25 cellular contexts compared by ENCODE assay signal in genomic region chr20:50786703-50787102, GRCh38. TPM values are rescaled to one million over a fixed set of nuclear protein-coding genes. Genes with fewer than 3 reads are reported as not detected.
DNase-seq lines count a peak whose midpoint lies in the region; ATAC-seq and TF ChIP-seq lines count a peak whose summit lies in the region.
"Had no signal": no experiment of that assay in that cellular context is flagged by ENCODE, and none has a peak within 500 bp of the region (broad histone marks: within the 10 kb centered on the region; RNA-seq: fewer than 3 reads in every experiment).

No MANE protein-coding gene starts in this region.

- no peak overlapping the region for H2BK15ac ChIP-seq in neuronal stem cell (ENCODE audit: low read length)

- H3K4me3 Mint-ChIP-seq in endodermal cell = no peak overlapping the region
- H3K4me3 Mint-ChIP-seq: GM23338, HFFc6 had no signal

- H4K8ac ChIP-seq in neuronal stem cell (ENCODE audit: low read depth, low read length) = no peak overlapping the region

- H3K36me3 Mint-ChIP-seq in endodermal cell (ENCODE audit: low read depth) = no peaks in the 10 kb centered on the region
- H3K36me3 Mint-ChIP-seq: CD4-positive, CD25-positive, alpha-beta regulatory T cell had no signal

- no peak overlapping the region for H2AFZ ChIP-seq in neuronal stem cell (ENCODE audit: low read length)

- H3K4me2 ChIP-seq in neuronal stem cell (ENCODE audit: insufficient read depth, low read length, poor library complexity, severe bottlenecking) = no peak overlapping the region
- H3K4me2 ChIP-seq: GM23338 had no signal

- ATAC-seq in GM21526 (IDR thresholded peaks at IDR 0.05; ENCODE audit: low FRiP score, unreplicated experiment) = no peak
- ATAC-seq: GM23338 had no signal

- no peaks in the 10 kb centered on the region for H3K79me1 ChIP-seq in neuronal stem cell (ENCODE audit: low read depth, low read length)

- no peaks in the 10 kb centered on the region for H3K27me3 ChIP-seq in endodermal cell (ENCODE audit: control insufficient read depth, insufficient read depth, low read length, poor library complexity, severe bottlenecking)
- H3K27me3 ChIP-seq in neuronal stem cell (ENCODE audit: control insufficient read depth in 3 of 3, insufficient read depth in 3 of 3, low read depth in 1 of 3, low read length in 3 of 3) = peaks cover 0 to 2% (median 0%) of the 10 kb centered on the region in 3 experiments
- H3K27me3 ChIP-seq: BLaER1, Peyer's patch had no signal

- no peak overlapping the region for H2BK5ac ChIP-seq in neuronal stem cell (ENCODE audit: low read length)

- peaks cover 9% of the 10 kb centered on the region for H3K4me1 Mint-ChIP-seq in endodermal cell

- H2AK5ac ChIP-seq in neuronal stem cell (ENCODE audit: low read depth, low read length) = no peak overlapping the region

- H3K27ac Mint-ChIP-seq in endodermal cell = no peak overlapping the region
- H3K27ac Mint-ChIP-seq: GM23338, HFFc6 had no signal

- H3K4ac ChIP-seq in neuronal stem cell (ENCODE audit: low read length) = no peak overlapping the region

- WGBS in endodermal cell (ENCODE audit: insufficient coverage in 1 of 2, insufficient read length in 1 of 2), 2 experiments = 92 to 94% methylated on average over 7 to 9 of the region's 9 CpGs
- no CpG with 5 or more reads among the region's 9 CpGs for WGBS in neuronal stem cell (ENCODE audit: extremely low coverage in 2 of 2, insufficient read length in 2 of 2, insufficient replicate concordance in 1 of 2), 2 donors

- peak; percentile 30 for DNase-seq in activated effector memory CD4-positive, alpha-beta T cell treated with anti-CD3 and anti-CD28 coated beads, Interleukin-2, amount 50 U/mL, for 16 hours
- no peak for DNase-seq in activated effector memory CD4-positive, alpha-beta T cell treated with Interleukin-2 at 50 U/mL for 16 hours
- DNase-seq in endodermal cell (peak; percentile 13), neuronal stem cell (ENCODE audit: low spot score) (no peak), SKM-1 (lab: John Stamatoyannopoulos, UW; ENCODE audit: unreplicated experiment) (no peak), NCI-H1930 (lab: John Stamatoyannopoulos, UW) (no peak)
- DNase-seq in activated CD4-positive, alpha-beta T cell treated with anti-CD3 and anti-CD28 coated beads for 4 hours = no peak
- DNase-seq: CD4-positive, CD25-positive, alpha-beta regulatory T cell; HFFc6; IMR-90; KG1; MG63; NCI-H2081 treated with DMSO at 0.1 percent for 48 hours; NCI-H2171; NCI-H226; NCI-H510A; NCI-H69; Peyer's patch; SIG-M5 had no signal

- H3K36me3 ChIP-seq in endodermal cell (ENCODE audit: control insufficient read depth, insufficient read depth, low read length) (no peaks in the 10 kb centered on the region), neuronal stem cell (replicated peaks in 1 of 2; ENCODE audit: control insufficient read depth in 2 of 2, insufficient read depth in 2 of 2, low read length in 2 of 2) (no peaks in the 10 kb centered on the region)
- H3K36me3 ChIP-seq: BLaER1, HAP-1, MG63, Peyer's patch had no signal

- H3K27ac ChIP-seq in endodermal cell (ENCODE audit: low read depth, low read length) = no peak overlapping the region
- no peak overlapping the region for H3K27ac ChIP-seq in neuronal stem cell (replicated peaks; ENCODE audit: low read length)
- H3K27ac ChIP-seq: 22Rv1, BLaER1, Peyer's patch had no signal

- H3K4me3 ChIP-seq in endodermal cell (ENCODE audit: low read length) = no peak overlapping the region
- H3K4me3 ChIP-seq in neuronal stem cell (ENCODE audit: low read length in 2 of 2) = no peak overlapping the region
- H3K4me3 ChIP-seq: BLaER1, GM23338, HAP-1, MG63, Peyer's patch, SK-N-MC had no signal

- no peak for TF ChIP-seq CTCF in endodermal cell (conservative IDR thresholded peaks at IDR 0.05)

- H3K9ac ChIP-seq in endodermal cell (ENCODE audit: extremely low read depth, low read length, poor library complexity, severe bottlenecking) (no peak overlapping the region), neuronal stem cell (ENCODE audit: low read depth, low read length, poor library complexity) (peak overlapping the region; percentile 47)
- H3K9ac ChIP-seq: BLaER1 had no signal

- no peak overlapping the region for H2BK12ac ChIP-seq in neuronal stem cell (ENCODE audit: low read length)

- H3K4me1 ChIP-seq in endodermal cell (ENCODE audit: control insufficient read depth, insufficient read depth, low read length) (no peaks in the 10 kb centered on the region), neuronal stem cell (ENCODE audit: control insufficient read depth in 2 of 2, insufficient read depth in 1 of 2, low read depth in 1 of 2, low read length in 2 of 2) (peaks cover 3 to 11% of the 10 kb centered on the region in 2 donors)

- H3K18ac ChIP-seq in neuronal stem cell (ENCODE audit: low read length) = no peak overlapping the region

- H3K14ac ChIP-seq in neuronal stem cell (ENCODE audit: low read length) = no peak overlapping the region

- no peak overlapping the region for H4K91ac ChIP-seq in neuronal stem cell (ENCODE audit: low read depth, low read length, poor library complexity)

- no peak overlapping the region for H3K23ac ChIP-seq in neuronal stem cell (ENCODE audit: low read depth, low read length, poor library complexity)

- H3K9me3 ChIP-seq in endodermal cell (ENCODE audit: control insufficient read depth, low read length) (no peaks in the 10 kb centered on the region), neuronal stem cell (replicated peaks in 1 of 2; ENCODE audit: control insufficient read depth in 2 of 2, insufficient read depth in 1 of 2, low read depth in 1 of 2, low read length in 2 of 2) (peaks cover 0 to 2% of the 10 kb centered on the region in 2 donors)
- H3K9me3 ChIP-seq: BLaER1, HAP-1, MG63, Peyer's patch had no signal

- H3K27me3 Mint-ChIP-seq in endodermal cell (ENCODE audit: insufficient read depth) = no peaks in the 10 kb centered on the region

- peaks cover 4% of the 10 kb centered on the region for H3K9me3 Mint-ChIP-seq in endodermal cell
- H3K9me3 Mint-ChIP-seq: CD4-positive, CD25-positive, alpha-beta regulatory T cell; HFFc6 had no signal

- no peak overlapping the region for H2BK120ac ChIP-seq in neuronal stem cell (ENCODE audit: low read depth, low read length)

RNA-seq across cellular contexts. Expression of gene BCAS4, which starts 8.2 kb away (rescaled TPM):
- total RNA-seq in endodermal cell = 10 to 100 TPM in 1 of 2 donors, 1 to 10 TPM in 1; 9.5 to 25.2 TPM
- polyA plus RNA-seq in endodermal cell (2013, experiment 1 of 2) = 10.0 TPM
- 10.5 TPM for polyA plus RNA-seq in endodermal cell (2013, experiment 2 of 2)
- 17.8 TPM for polyA plus RNA-seq in neuronal stem cell (2013, experiment 1 of 2)
- polyA plus RNA-seq in neuronal stem cell (2013, experiment 2 of 2) = 14.9 TPM

RNA-seq across cellular contexts. Expression of gene PARD6B, which starts 55.3 kb away (rescaled TPM):
- 10 to 100 TPM; 29.0 to 36.7 TPM for total RNA-seq in endodermal cell
- polyA plus RNA-seq in endodermal cell (2013, experiment 1 of 2) = 5.8 TPM
- 7.0 TPM for polyA plus RNA-seq in endodermal cell (2013, experiment 2 of 2)
- 9.2 TPM for polyA plus RNA-seq in neuronal stem cell (2013, experiment 1 of 2)
- 10.3 TPM for polyA plus RNA-seq in neuronal stem cell (2013, experiment 2 of 2)

Comparison
In these comparisons a context has a peak if more than half of its experiments do, and no peak if none do; other contexts are left out.
1. DNase-seq: peak in activated effector memory CD4-positive, alpha-beta T cell treated with anti-CD3 and anti-CD28 coated beads, Interleukin-2, amount 50 U/mL, for 16 hours (single experiment) and endodermal cell (single experiment); none in activated effector memory CD4-positive, alpha-beta T cell treated with Interleukin-2 at 50 U/mL for 16 hours (single experiment), neuronal stem cell (single experiment), SKM-1 (single experiment), NCI-H1930 (0 of 2) and activated CD4-positive, alpha-beta T cell treated with anti-CD3 and anti-CD28 coated beads for 4 hours (0 of 2).